Comparison of ENCODE assay signal across 13 cellular contexts in genomic region chr1:54883349-54884102, GRCh38. TPM values are rescaled to one million over a fixed set of nuclear protein-coding genes. Genes with fewer than 3 reads are reported as not detected.
DNase-seq lines count a peak whose midpoint lies in the region; ATAC-seq, FAIRE-seq and TF ChIP-seq lines count a peak whose summit lies in the region.
"Had no signal": no experiment of that assay in that cellular context is flagged by ENCODE, and none has a peak within 500 bp of the region (broad histone marks: within the 10 kb centered on the region; RNA-seq: fewer than 3 reads in every experiment).

No MANE protein-coding gene starts in this region.

- peak overlapping the region; percentile 34 for H4K91ac ChIP-seq in mesenchymal stem cell (ENCODE audit: low read length)

- no peak overlapping the region for H4K8ac ChIP-seq in mesenchymal stem cell (ENCODE audit: low read length)

- no peaks in the 10 kb centered on the region for H3K9me3 Mint-ChIP-seq in chondrocyte (ENCODE audit: low read depth)
- no peaks in the 10 kb centered on the region for H3K9me3 Mint-ChIP-seq in activated CD4-positive, alpha-beta T cell treated with anti-CD3 and anti-CD28 coated beads, Interleukin-2, amount 10 ng/mL, durations not matched to agents 7 days and 5 days

- WGBS in mesenchymal stem cell: 94% methylated on average over 9 of the region's 10 CpGs

- H3K27ac ChIP-seq in A673 (ENCODE audit: low read depth, low read length, poor library complexity, severe bottlenecking) (peak overlapping the region; percentile 50), mesenchymal stem cell (ENCODE audit: low read length, poor library complexity, severe bottlenecking) (peak overlapping the region; percentile 38)

- H3K23ac ChIP-seq in mesenchymal stem cell (ENCODE audit: low read length in 2 of 2): no peak overlapping the region

- peak overlapping the region; percentile 12 for H2AK5ac ChIP-seq in mesenchymal stem cell (ENCODE audit: low read length, severe bottlenecking)

- H3K9me3 ChIP-seq in A673 (ENCODE audit: low read depth, low read length, poor library complexity, severe bottlenecking) (no peaks in the 10 kb centered on the region), mesenchymal stem cell (ENCODE audit: control insufficient read depth, low read length) (no peaks in the 10 kb centered on the region)

- H3K18ac ChIP-seq in mesenchymal stem cell (ENCODE audit: low read depth in 1 of 2, low read length in 2 of 2): peak overlapping the region in 1 of 2 experiments; percentile 75

- H3K27ac Mint-ChIP-seq in chondrocyte (ENCODE audit: unreplicated experiment): peak overlapping the region; percentile 53
- H3K27ac Mint-ChIP-seq in activated CD4-positive, alpha-beta T cell treated with anti-CD3 and anti-CD28 coated beads, Interleukin-2, amount 10 ng/mL, durations not matched to agents 7 days and 5 days: no peak overlapping the region

- H3K79me1 ChIP-seq in mesenchymal stem cell (replicated peaks; ENCODE audit: low read length, poor library complexity, severe bottlenecking): peaks cover 9% of the 10 kb centered on the region

- BruUV-seq in A673 (replicated peaks; lab: Mats Ljungman, UMichigan): no TSS peak

- no peak overlapping the region for H2BK15ac ChIP-seq in mesenchymal stem cell (ENCODE audit: low read depth, poor library complexity, severe bottlenecking)

- no peak overlapping the region for H2AFZ ChIP-seq in mesenchymal stem cell (ENCODE audit: low read depth, low read length)

- no peak overlapping the region for H3K4me2 ChIP-seq in mesenchymal stem cell (ENCODE audit: low read length, poor library complexity, severe bottlenecking)

- no peak overlapping the region for H3K4me3 Mint-ChIP-seq in chondrocyte (ENCODE audit: unreplicated experiment)
- H3K4me3 Mint-ChIP-seq in activated CD4-positive, alpha-beta T cell treated with anti-CD3 and anti-CD28 coated beads, Interleukin-2, amount 10 ng/mL, durations not matched to agents 7 days and 5 days: no peak overlapping the region
- H3K4me3 Mint-ChIP-seq: activated CD4-positive, alpha-beta T cell treated with anti-CD3 and anti-CD28 coated beads for 36 hours had no signal

- intact Hi-C loops in A673 (cut with micrococcal nuclease; ENCODE audit: unreplicated experiment): no loop called here

- H3K14ac ChIP-seq in mesenchymal stem cell (ENCODE audit: low read length in 2 of 2): no peak overlapping the region

- H3K27me3 ChIP-seq in A673 (replicated peaks; ENCODE audit: insufficient read depth, low read depth, low read length, poor library complexity) (no peaks in the 10 kb centered on the region), mesenchymal stem cell (ENCODE audit: control insufficient read depth in 1 of 2, insufficient read depth in 1 of 2, low read length in 2 of 2) (no peaks in the 10 kb centered on the region)

- no peaks in the 10 kb centered on the region for H3K27me3 Mint-ChIP-seq in chondrocyte (ENCODE audit: low read depth)
- peaks cover 4% of the 10 kb centered on the region for H3K27me3 Mint-ChIP-seq in activated CD4-positive, alpha-beta T cell treated with anti-CD3 and anti-CD28 coated beads, Interleukin-2, amount 10 ng/mL, durations not matched to agents 7 days and 5 days

- no peak overlapping the region for H3K4ac ChIP-seq in mesenchymal stem cell (ENCODE audit: low read depth in 1 of 2, low read length in 2 of 2)

- POLR2A ChIA-PET in A673 (lab: Charles Lee; ENCODE audit: low non-redundant PET): no interaction called here
- POLR2A ChIA-PET in activated CD4-positive, alpha-beta T cell treated with anti-CD3 and anti-CD28 coated beads, Interleukin-2, amount 10 ng/mL, durations not matched to agents 7 days and 5 days (lab: Charles Lee): no interaction called here

- H2BK120ac ChIP-seq in mesenchymal stem cell (ENCODE audit: low read depth, low read length): no peak overlapping the region

- peaks cover 22% of the 10 kb centered on the region for H3K36me3 Mint-ChIP-seq in chondrocyte (ENCODE audit: low read depth)
- H3K36me3 Mint-ChIP-seq in activated CD4-positive, alpha-beta T cell treated with anti-CD3 and anti-CD28 coated beads, Interleukin-2, amount 10 ng/mL, durations not matched to agents 7 days and 5 days (ENCODE audit: low read depth): peaks cover 38% of the 10 kb centered on the region

- CTCF ChIA-PET in A673 (lab: Charles Lee): no interaction called here
- CTCF ChIA-PET in activated CD4-positive, alpha-beta T cell treated with anti-CD3 and anti-CD28 coated beads, Interleukin-2, amount 10 ng/mL, durations not matched to agents 7 days and 5 days (lab: Charles Lee): interaction anchor here (0.6 kb wide), 1 partner anchor 413 kb away, joined by 3 read pairs; no protein-coding TSS in a partner anchor

- H3K4me1 Mint-ChIP-seq in chondrocyte (ENCODE audit: low read depth): peaks cover 54% of the 10 kb centered on the region
- peaks cover 59% of the 10 kb centered on the region for H3K4me1 Mint-ChIP-seq in activated CD4-positive, alpha-beta T cell treated with anti-CD3 and anti-CD28 coated beads, Interleukin-2, amount 10 ng/mL, durations not matched to agents 7 days and 5 days

- H3K4me1 ChIP-seq in A673 (ENCODE audit: insufficient read depth, low read length, poor library complexity, severe bottlenecking): peaks cover 24% of the 10 kb centered on the region
- H3K4me1 ChIP-seq in mesenchymal stem cell (ENCODE audit: control insufficient read depth, insufficient read depth, low read depth, low read length): peaks cover 30% of the 10 kb centered on the region

- H3K9ac ChIP-seq in mesenchymal stem cell (ENCODE audit: low read length): peak overlapping the region; percentile 34

- ATAC-seq in GM21423 (IDR thresholded peaks at IDR 0.05; ENCODE audit: unreplicated experiment) (no peak), HG02610 (IDR thresholded peaks at IDR 0.05; ENCODE audit: unreplicated experiment) (no peak)
- ATAC-seq: activated CD4-positive, alpha-beta T cell treated with anti-CD3 and anti-CD28 coated beads for 36 hours; naive thymus-derived CD4-positive, alpha-beta T cell; Panc1 had no signal

- DNase-seq in A673 (ENCODE audit: low spot score) (no peak), LNCaP clone FGC (ENCODE audit: low read depth) (no peak), chondrocyte (ENCODE audit: low spot score) (no peak), mesenchymal stem cell (peak; percentile 59), GM19239 (ENCODE audit: insufficient read length, low spot score) (no peak)
- no peak for DNase-seq in activated CD4-positive, alpha-beta T cell treated with anti-CD3 and anti-CD28 coated beads, Interleukin-2, amount 10 ng/mL, durations not matched to agents 7 days and 5 days
- DNase-seq: activated CD4-positive, alpha-beta T cell treated with anti-CD3 and anti-CD28 coated beads for 36 hours; amygdala; naive thymus-derived CD4-positive, alpha-beta T cell; NCI-H1105 had no signal

- no peak for TF ChIP-seq CTCF in A673 (conservative IDR thresholded peaks at IDR 0.05; ENCODE audit: low read depth, low read length)
- TF ChIP-seq CTCF in LNCaP clone FGC (IDR thresholded peaks at IDR 0.05; ENCODE audit: control insufficient read depth, extremely low read depth, insufficient read depth): no peak
- TF ChIP-seq CTCF in chondrocyte (IDR thresholded peaks at IDR 0.05): no peak

- H2BK12ac ChIP-seq in mesenchymal stem cell (ENCODE audit: low read length in 2 of 2): no peak overlapping the region

- H3K4me3 ChIP-seq in A673 (ENCODE audit: low read depth, low read length, poor library complexity, severe bottlenecking) (no peak overlapping the region), LNCaP clone FGC (ENCODE audit: low read depth, low read length) (peak overlapping the region; percentile 3; the same call in 1 of the 2 replicates), mesenchymal stem cell (ENCODE audit: insufficient read depth in 1 of 2, low read depth in 1 of 2, low read length in 2 of 2) (peak overlapping the region in 1 of 2 experiments; percentile 94)

- H3K36me3 ChIP-seq in A673 (ENCODE audit: insufficient read depth, low read length, poor library complexity, severe bottlenecking) (peaks cover 66% of the 10 kb centered on the region), mesenchymal stem cell (ENCODE audit: control insufficient read depth in 1 of 2, insufficient read depth in 2 of 2, low read depth in 1 of 2, low read length in 2 of 2) (peaks cover 22 to 29% of the 10 kb centered on the region in 2 experiments)

- H2BK5ac ChIP-seq in mesenchymal stem cell (ENCODE audit: low read depth, low read length, poor library complexity, severe bottlenecking): no peak overlapping the region

- no peak for FAIRE-seq in GM19239 (lab: Jason Lieb, UNC)

RNA-seq across cellular contexts. Expression of gene DHCR24, which starts 3.5 kb away (rescaled TPM):
- total RNA-seq in A673 (2021): 245 and 273 TPM in 2 replicates
- 120 to 129 TPM (median 124 TPM) in 3 replicates for total RNA-seq in chondrocyte
- 136 TPM for polyA plus RNA-seq in mesenchymal stem cell (2013, experiment 1 of 2)
- polyA plus RNA-seq in mesenchymal stem cell (2013, experiment 2 of 2): 139 TPM
- 100 to 1,000 TPM in 1 of 2 experiments, 10 to 100 TPM in 1; 84.6 to 102 TPM for total RNA-seq in activated CD4-positive, alpha-beta T cell treated with anti-CD3 and anti-CD28 coated beads, Interleukin-2, amount 10 ng/mL, durations not matched to agents 7 days and 5 days
